8 cellular contexts compared by ENCODE assay signal in genomic region chr18:26089247-26090129, GRCh38. TPM values are rescaled to one million over a fixed set of nuclear protein-coding genes. Genes with fewer than 3 reads are reported as not detected.
DNase-seq lines count a peak whose midpoint lies in the region; TF ChIP-seq lines count a peak whose summit lies in the region.

No MANE protein-coding gene starts in this region.

- peaks cover 10% of the 10 kb centered on the region; the same call in 1 of the 2 replicates for H3K79me2 ChIP-seq in H9 (ENCODE audit: insufficient read depth, low read length)
- peaks cover 12% of the 10 kb centered on the region for H3K79me2 ChIP-seq in parathyroid adenoma

- H3K4me1 ChIP-seq in H9 (ENCODE audit: insufficient read depth, low read length) (no peaks in the 10 kb centered on the region; the same call in 1 of the 2 replicates), parathyroid adenoma (no peaks in the 10 kb centered on the region)

- no peak overlapping the region for H2BK5ac ChIP-seq in H9 (ENCODE audit: insufficient read length, low read length)

- H3K36me3 ChIP-seq in parathyroid adenoma (ENCODE audit: control insufficient read depth, insufficient read depth, low read length) = no peaks in the 10 kb centered on the region

- H2BK20ac ChIP-seq in H9 (ENCODE audit: low read depth, low read length, poor library complexity, severe bottlenecking) = no peak overlapping the region

- H2AK5ac ChIP-seq in H9 (ENCODE audit: insufficient read length, low read length) = no peak overlapping the region

- H2BK12ac ChIP-seq in H9 (ENCODE audit: insufficient read length, low read depth, low read length) = no peak overlapping the region

- no peak overlapping the region for H4K8ac ChIP-seq in H9 (replicated peaks; ENCODE audit: insufficient read length, low read depth, low read length)

- peak overlapping the region in 2 of 3 experiments; percentile 68 to 69; a peak in 2 of 7 replicates for H3K27ac Mint-ChIP-seq in H9
- H3K27ac Mint-ChIP-seq in activated T-helper 1 cell treated with anti-CD3 and anti-CD28 coated beads, Interleukin-12 subunit alpha, Interleukin-12 subunit beta, Interleukin-2, Interleukin-4 antibody, amounts not matched to agents 30 ng/mL and 10 ng/mL and 1 ng/mL, durations not matched to agents 14 hours and 24 hours and 36 hours = peak overlapping the region; percentile 68

- peak overlapping the region; percentile 91 to 95 for H3K4me3 Mint-ChIP-seq in H9
- peak overlapping the region; percentile 95 for H3K4me3 Mint-ChIP-seq in activated T-helper 1 cell treated with anti-CD3 and anti-CD28 coated beads, Interleukin-12 subunit alpha, Interleukin-12 subunit beta, Interleukin-2, Interleukin-4 antibody, amounts not matched to agents 30 ng/mL and 10 ng/mL and 1 ng/mL, durations not matched to agents 14 hours and 24 hours and 36 hours

- H3K79me1 ChIP-seq in H9 (ENCODE audit: insufficient read depth, low read depth, low read length, poor library complexity, severe bottlenecking) = no peaks in the 10 kb centered on the region

- H3K56ac ChIP-seq in H9 (ENCODE audit: insufficient read length, low read depth, low read length) = no peak overlapping the region

- peaks cover 3 to 22% (median 21%) of the 10 kb centered on the region in 3 experiments; a peak in 5 of 7 replicates for H3K36me3 Mint-ChIP-seq in H9 (ENCODE audit: insufficient read depth in 1 of 3, low read depth in 3 of 3)
- H3K36me3 Mint-ChIP-seq in activated T-helper 1 cell treated with anti-CD3 and anti-CD28 coated beads, Interleukin-12 subunit alpha, Interleukin-12 subunit beta, Interleukin-2, Interleukin-4 antibody, amounts not matched to agents 30 ng/mL and 10 ng/mL and 1 ng/mL, durations not matched to agents 14 hours and 24 hours and 36 hours (ENCODE audit: low read depth) = peaks cover 18% of the 10 kb centered on the region

- H2BK120ac ChIP-seq in H9 (ENCODE audit: low read depth, low read length, poor library complexity, severe bottlenecking) = no peak overlapping the region

- H4K20me1 ChIP-seq in H9 (ENCODE audit: control insufficient read depth, insufficient read depth, insufficient read length) = no peaks in the 10 kb centered on the region

- peak; percentile 38 for DNase-seq in NCI-H1092 treated with DMSO at 0.1 percent for 48 hours (lab: John Stamatoyannopoulos, UW)
- DNase-seq in NCI-H1092 (lab: John Stamatoyannopoulos, UW) = no peak
- DNase-seq in H9 = peak; percentile 46
- DNase-seq in MV-4-11 (lab: John Stamatoyannopoulos, UW) = peak; percentile 43
- no peak for DNase-seq in activated T-helper 1 cell treated with anti-CD3 and anti-CD28 coated beads, Interleukin-12 subunit alpha, Interleukin-12 subunit beta, Interleukin-2, Interleukin-4 antibody, amounts not matched to agents 30 ng/mL and 10 ng/mL and 1 ng/mL, durations not matched to agents 14 hours and 24 hours and 36 hours (ENCODE audit: low spot score)
- peak; percentile 80 for DNase-seq in globus pallidus (ENCODE audit: low spot score)
- DNase-seq in activated CD8-positive, alpha-beta memory T cell treated with anti-CD3 and anti-CD28 coated beads, Interleukin-2, amount 50 U/mL, for 4 hours = no peak

- H3K27ac ChIP-seq in H9 (ENCODE audit: insufficient read length, low read depth, low read length) = no peak overlapping the region
- peak overlapping the region; percentile 97 for H3K27ac ChIP-seq in parathyroid adenoma

- H3K4me2 ChIP-seq in H9 (ENCODE audit: insufficient read depth, insufficient read length, low read length) = peak overlapping the region; percentile 76
- peak overlapping the region; percentile 83 for H3K4me2 ChIP-seq in parathyroid adenoma (ENCODE audit: low read length)

- no peak overlapping the region for H3T11ph ChIP-seq in H9 (ENCODE audit: low read length)

- H3K9me3 Mint-ChIP-seq in H9 = no peaks in the 10 kb centered on the region
- no peaks in the 10 kb centered on the region for H3K9me3 Mint-ChIP-seq in activated T-helper 1 cell treated with anti-CD3 and anti-CD28 coated beads, Interleukin-12 subunit alpha, Interleukin-12 subunit beta, Interleukin-2, Interleukin-4 antibody, amounts not matched to agents 30 ng/mL and 10 ng/mL and 1 ng/mL, durations not matched to agents 14 hours and 24 hours and 36 hours

- peaks cover 9% of the 10 kb centered on the region for H3K23me2 ChIP-seq in H9 (ENCODE audit: insufficient read length, low read depth, low read length, poor library complexity, severe bottlenecking)

- WGBS in H9 (ENCODE audit: extremely low coverage, insufficient read length, low lambda C conversion rate) = no CpG with 5 or more reads among the region's 36 CpGs

- H3K4me1 Mint-ChIP-seq in H9 = peaks cover 18 to 23% of the 10 kb centered on the region in 2 experiments
- peaks cover 36% of the 10 kb centered on the region for H3K4me1 Mint-ChIP-seq in activated T-helper 1 cell treated with anti-CD3 and anti-CD28 coated beads, Interleukin-12 subunit alpha, Interleukin-12 subunit beta, Interleukin-2, Interleukin-4 antibody, amounts not matched to agents 30 ng/mL and 10 ng/mL and 1 ng/mL, durations not matched to agents 14 hours and 24 hours and 36 hours (ENCODE audit: low read depth)

- no peak overlapping the region for H4K5ac ChIP-seq in H9 (ENCODE audit: insufficient read length, low read depth, low read length)

- intact Hi-C loops in activated T-helper 1 cell treated with anti-CD3 and anti-CD28 coated beads, Interleukin-12 subunit alpha, Interleukin-12 subunit beta, Interleukin-2, Interleukin-4 antibody, amounts not matched to agents 30 ng/mL and 10 ng/mL and 1 ng/mL, durations not matched to agents 14 hours and 24 hours and 36 hours (cut with micrococcal nuclease) = loop anchor here (1.0 to 10.0 kb wide), 7 partner anchors 41 to 459 kb away; partner anchors contain the start of genes KCTD1 and TAF4B

- H3K9me3 ChIP-seq in H9 (ENCODE audit: control insufficient read depth, low read depth, low read length) (no peaks in the 10 kb centered on the region), parathyroid adenoma (ENCODE audit: control insufficient read depth, low read length) (no peaks in the 10 kb centered on the region)

- H3K18ac ChIP-seq in H9 (ENCODE audit: insufficient read length, low read depth, low read length) = no peak overlapping the region

- H3K4me3 ChIP-seq in parathyroid adenoma (ENCODE audit: low read depth, low read length) = peak overlapping the region; percentile 99

- TF ChIP-seq CTCF in H9 (conservative IDR thresholded peaks at IDR 0.05) (no peak), parathyroid adenoma (IDR thresholded peaks at IDR 0.05) (no peak)

- peak overlapping the region; percentile 48 for H4K91ac ChIP-seq in H9 (ENCODE audit: insufficient read length, low read depth, low read length)

- 0 out of 2 replicates have a peak overlapping the region, but pooled peaks have one; percentile 94 for H3K14ac ChIP-seq in H9 (ENCODE audit: insufficient read depth, low read length)

- no peaks in the 10 kb centered on the region for H3K27me3 Mint-ChIP-seq in H9 (ENCODE audit: low read depth)
- no peaks in the 10 kb centered on the region for H3K27me3 Mint-ChIP-seq in activated T-helper 1 cell treated with anti-CD3 and anti-CD28 coated beads, Interleukin-12 subunit alpha, Interleukin-12 subunit beta, Interleukin-2, Interleukin-4 antibody, amounts not matched to agents 30 ng/mL and 10 ng/mL and 1 ng/mL, durations not matched to agents 14 hours and 24 hours and 36 hours (ENCODE audit: insufficient read depth)

- no peak overlapping the region for H3K4ac ChIP-seq in H9 (ENCODE audit: low read depth, low read length)

- no peak overlapping the region for H2BK15ac ChIP-seq in H9 (ENCODE audit: low read depth, low read length)

- H2AFZ ChIP-seq in H9 (ENCODE audit: low read length) (no peak overlapping the region), parathyroid adenoma (peak overlapping the region; percentile 95)

- H3K9ac ChIP-seq in H9 (ENCODE audit: extremely low read depth, insufficient read length, low read length) (peak overlapping the region; percentile 88), parathyroid adenoma (no peak overlapping the region)

- no peaks in the 10 kb centered on the region for H3K27me3 ChIP-seq in H9 (ENCODE audit: insufficient read depth, low read length)
- no peaks in the 10 kb centered on the region for H3K27me3 ChIP-seq in parathyroid adenoma (ENCODE audit: control insufficient read depth, insufficient read depth, low read length)

- no peak overlapping the region for H3K23ac ChIP-seq in H9 (ENCODE audit: insufficient read length, low read depth, low read length)

RNA-seq across cellular contexts. Expression of gene SS18, which starts 0.9 kb away (rescaled TPM):
- total RNA-seq in H9 (2021) = 86.4 and 87.9 TPM in 2 replicates
- total RNA-seq in activated T-helper 1 cell treated with anti-CD3 and anti-CD28 coated beads, Interleukin-12 subunit alpha, Interleukin-12 subunit beta, Interleukin-2, Interleukin-4 antibody, amounts not matched to agents 30 ng/mL and 10 ng/mL and 1 ng/mL, durations not matched to agents 14 hours and 24 hours and 36 hours = 64.4 and 72.4 TPM in 2 replicates

RNA-seq across cellular contexts. Expression of gene PSMA8, which starts 44.2 kb away (rescaled TPM):
- total RNA-seq in H9 (2021) = not detected in 2 replicates
- total RNA-seq in activated T-helper 1 cell treated with anti-CD3 and anti-CD28 coated beads, Interleukin-12 subunit alpha, Interleukin-12 subunit beta, Interleukin-2, Interleukin-4 antibody, amounts not matched to agents 30 ng/mL and 10 ng/mL and 1 ng/mL, durations not matched to agents 14 hours and 24 hours and 36 hours = 0.44 and 0.49 TPM in 2 replicates

Comparison
In these comparisons a context has a peak if more than half of its experiments do, and no peak if none do; other contexts are left out.
1. DNase-seq: peak in NCI-H1092 treated with DMSO at 0.1 percent for 48 hours (single experiment), H9 (single experiment), MV-4-11 (single experiment) and globus pallidus (single experiment); none in NCI-H1092 (single experiment), activated T-helper 1 cell treated with anti-CD3 and anti-CD28 coated beads, Interleukin-12 subunit alpha, Interleukin-12 subunit beta, Interleukin-2, Interleukin-4 antibody, amounts not matched to agents 30 ng/mL and 10 ng/mL and 1 ng/mL, durations not matched to agents 14 hours and 24 hours and 36 hours (single experiment) and activated CD8-positive, alpha-beta memory T cell treated with anti-CD3 and anti-CD28 coated beads, Interleukin-2, amount 50 U/mL, for 4 hours (single experiment).